ENCODE assay signal across 2 cellular contexts in genomic region chr17:40159456-40159855, GRCh38.
TF ChIP-seq lines count a peak whose summit lies in the region.

No MANE protein-coding gene starts in this region.

TF ChIP-seq in GM23338, 12 proteins besides CTCF, POLR2A, EP300 and RAD21:
- TF ChIP-seq EZH2phosphoT487 (IDR thresholded peaks at IDR 0.05; ENCODE audit: unreplicated experiment) (no peak), JUNB (IDR thresholded peaks at IDR 0.05; ENCODE audit: unreplicated experiment) (no peak), EZH2 (IDR thresholded peaks at IDR 0.05; ENCODE audit: low read depth, unreplicated experiment) (no peak), NANOG (IDR thresholded peaks at IDR 0.05; ENCODE audit: borderline replicate concordance) (no peak), CREB1 (CRISPR knock-in tag; IDR thresholded peaks at IDR 0.05; ENCODE audit: low read depth) (no peak), POLR2AphosphoS5 (IDR thresholded peaks at IDR 0.05; ENCODE audit: low read depth) (no peak), STAT1 (IDR thresholded peaks at IDR 0.05; ENCODE audit: unreplicated experiment) (no peak), ETS1 (IDR thresholded peaks at IDR 0.05) (no peak), ZNF114 (CRISPR knock-in tag; IDR thresholded peaks at IDR 0.05) (no peak), ZNF462 (CRISPR knock-in tag; IDR thresholded peaks at IDR 0.05) (no peak), ZNF331 (CRISPR knock-in tag; IDR thresholded peaks at IDR 0.05; ENCODE audit: low read depth) (no peak)
- TF ChIP-seq, protein P1, sequence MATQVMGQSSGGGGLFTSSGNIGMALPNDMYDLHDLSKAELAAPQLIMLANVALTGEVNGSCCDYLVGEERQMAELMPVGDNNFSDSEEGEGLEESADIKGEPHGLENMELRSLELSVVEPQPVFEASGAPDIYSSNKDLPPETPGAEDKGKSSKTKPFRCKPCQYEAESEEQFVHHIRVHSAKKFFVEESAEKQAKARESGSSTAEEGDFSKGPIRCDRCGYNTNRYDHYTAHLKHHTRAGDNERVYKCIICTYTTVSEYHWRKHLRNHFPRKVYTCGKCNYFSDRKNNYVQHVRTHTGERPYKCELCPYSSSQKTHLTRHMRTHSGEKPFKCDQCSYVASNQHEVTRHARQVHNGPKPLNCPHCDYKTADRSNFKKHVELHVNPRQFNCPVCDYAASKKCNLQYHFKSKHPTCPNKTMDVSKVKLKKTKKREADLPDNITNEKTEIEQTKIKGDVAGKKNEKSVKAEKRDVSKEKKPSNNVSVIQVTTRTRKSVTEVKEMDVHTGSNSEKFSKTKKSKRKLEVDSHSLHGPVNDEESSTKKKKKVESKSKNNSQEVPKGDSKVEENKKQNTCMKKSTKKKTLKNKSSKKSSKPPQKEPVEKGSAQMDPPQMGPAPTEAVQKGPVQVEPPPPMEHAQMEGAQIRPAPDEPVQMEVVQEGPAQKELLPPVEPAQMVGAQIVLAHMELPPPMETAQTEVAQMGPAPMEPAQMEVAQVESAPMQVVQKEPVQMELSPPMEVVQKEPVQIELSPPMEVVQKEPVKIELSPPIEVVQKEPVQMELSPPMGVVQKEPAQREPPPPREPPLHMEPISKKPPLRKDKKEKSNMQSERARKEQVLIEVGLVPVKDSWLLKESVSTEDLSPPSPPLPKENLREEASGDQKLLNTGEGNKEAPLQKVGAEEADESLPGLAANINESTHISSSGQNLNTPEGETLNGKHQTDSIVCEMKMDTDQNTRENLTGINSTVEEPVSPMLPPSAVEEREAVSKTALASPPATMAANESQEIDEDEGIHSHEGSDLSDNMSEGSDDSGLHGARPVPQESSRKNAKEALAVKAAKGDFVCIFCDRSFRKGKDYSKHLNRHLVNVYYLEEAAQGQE (IDR thresholded peaks at IDR 0.05; ENCODE audit: unreplicated experiment): no peak

TF ChIP-seq in GM12878, 131 proteins besides CTCF, POLR2A, EP300 and RAD21:
- TF ChIP-seq, protein P2, sequence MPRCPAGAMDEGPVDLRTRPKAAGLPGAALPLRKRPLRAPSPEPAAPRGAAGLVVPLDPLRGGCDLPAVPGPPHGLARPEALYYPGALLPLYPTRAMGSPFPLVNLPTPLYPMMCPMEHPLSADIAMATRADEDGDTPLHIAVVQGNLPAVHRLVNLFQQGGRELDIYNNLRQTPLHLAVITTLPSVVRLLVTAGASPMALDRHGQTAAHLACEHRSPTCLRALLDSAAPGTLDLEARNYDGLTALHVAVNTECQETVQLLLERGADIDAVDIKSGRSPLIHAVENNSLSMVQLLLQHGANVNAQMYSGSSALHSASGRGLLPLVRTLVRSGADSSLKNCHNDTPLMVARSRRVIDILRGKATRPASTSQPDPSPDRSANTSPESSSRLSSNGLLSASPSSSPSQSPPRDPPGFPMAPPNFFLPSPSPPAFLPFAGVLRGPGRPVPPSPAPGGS (IDR thresholded peaks at IDR 0.05; ENCODE audit: borderline replicate concordance, insufficient read depth, low read depth, low read length, poor library complexity, severe bottlenecking): peak; percentile 23
- no peak for TF ChIP-seq ZZZ3 (IDR thresholded peaks at IDR 0.05; ENCODE audit: control insufficient read depth, insufficient read length, low read depth)
